ENCODE assay signal across 13 cellular contexts in the genomic region with DNA sequence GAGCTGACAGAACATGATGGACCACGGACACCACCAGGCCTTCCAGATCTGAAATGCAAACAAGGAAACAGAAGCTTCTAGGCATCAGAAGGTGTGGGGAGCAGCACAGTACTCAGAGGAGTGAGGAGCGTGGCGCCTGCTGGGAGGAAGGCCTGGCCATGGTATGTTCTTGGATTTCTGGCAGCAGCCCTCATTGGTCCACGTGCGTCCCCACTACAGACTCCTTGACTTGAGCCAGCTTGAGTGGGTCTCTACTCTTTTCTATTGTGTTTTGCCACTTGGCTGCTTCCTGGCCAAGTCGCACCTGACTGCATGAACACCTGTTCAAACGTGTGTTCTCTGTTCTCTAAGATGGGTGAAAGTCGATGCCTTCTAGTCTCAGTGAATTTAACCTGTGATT.
"Had no signal": no experiment of that assay in that cellular context is flagged by ENCODE, and none has a peak within 500 bp of the region (broad histone marks: within the 10 kb centered on the region; RNA-seq: fewer than 3 reads in every experiment).

No MANE protein-coding gene starts in this region.

- ATAC-seq: heart left ventricle had no signal

- DNase-seq: activated CD4-positive, alpha-beta T cell treated with anti-CD3 and anti-CD28 coated beads for 48 hours; activated naive CD4-positive, alpha-beta T cell treated with anti-CD3 and anti-CD28 coated beads for 36 hours; adrenal gland; caudate nucleus; colonic mucosa; effector CD8-positive, alpha-beta T cell; foreskin melanocyte; heart left ventricle; naive B cell; retina; stimulated activated CD4-positive, alpha-beta T cell treated with anti-CD3 and anti-CD28 coated beads, Interleukin-15, amount 100 ng/mL, for 24 hours; stimulated activated CD4-positive, alpha-beta T cell treated with anti-CD3 and anti-CD28 coated beads, Interleukin-4, amount 100 ng/mL, for 4 hours; uterus had no signal
